8 cellular contexts compared by ENCODE assay signal in the genomic region with DNA sequence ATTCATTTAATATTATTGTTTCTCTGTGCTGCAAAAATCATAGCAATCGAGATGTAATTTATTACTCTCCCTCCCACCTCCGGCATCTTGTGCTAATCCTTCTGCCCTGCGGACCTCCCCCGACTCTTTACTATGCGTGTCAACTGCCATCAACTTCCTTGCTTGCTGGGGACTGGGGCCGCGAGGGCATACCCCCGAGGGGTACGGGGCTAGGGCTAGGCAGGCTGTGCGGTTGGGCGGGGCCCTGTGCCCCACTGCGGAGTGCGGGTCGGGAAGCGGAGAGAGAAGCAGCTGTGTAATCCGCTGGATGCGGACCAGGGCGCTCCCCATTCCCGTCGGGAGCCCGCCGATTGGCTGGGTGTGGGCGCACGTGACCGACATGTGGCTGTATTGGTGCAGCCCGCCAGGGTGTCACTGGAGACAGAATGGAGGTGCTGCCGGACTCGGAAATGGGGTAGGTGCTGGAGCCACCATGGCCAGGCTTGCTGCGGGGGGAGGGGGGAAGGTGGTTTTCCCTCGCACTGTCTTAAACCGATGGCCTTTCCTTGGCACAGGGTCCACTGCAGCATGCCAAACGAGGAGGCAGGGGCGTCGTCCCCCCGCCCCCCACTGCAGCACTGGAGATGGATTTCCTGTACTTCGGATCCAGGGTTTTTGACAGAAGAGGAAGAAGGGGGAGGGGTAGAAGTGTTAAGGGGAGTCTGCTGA. TPM values are rescaled to one million over a fixed set of nuclear protein-coding genes. Genes with fewer than 3 reads are reported as not detected.
DNase-seq lines count a peak whose midpoint lies in the region; TF ChIP-seq lines count a peak whose summit lies in the region.

A gene (plus strand): TSS at position 414 of the 708 bp plus-strand sequence. CDS start 17,006 bp downstream, outside the sequence.

- DNase-seq in COR-L47 (lab: John Stamatoyannopoulos, UW) (peak; percentile 88), GM20000 (ENCODE audit: low spot score) (peak; percentile 86), HS-27A (ENCODE audit: low read depth) (peak; percentile 23), OCI-LY7 (ENCODE audit: low spot score) (peak; percentile 88), activated T-cell treated with anti-CD3 and anti-CD28 coated beads for 1 hour (ENCODE audit: low read depth) (peak; percentile 53), epithelial cell of esophagus (ENCODE audit: low read depth) (peak; percentile 92), middle frontal gyrus (ENCODE audit: extremely low spot score, low spot score) (peak; percentile 93)
- DNase-seq in stimulated activated CD8-positive, alpha-beta memory T cell treated with anti-CD3 and anti-CD28 coated beads, Interleukin-15, amount 100 ng/mL, for 48 hours (ENCODE audit: low read depth in 2 of 2) = peak; percentile 77

- CTCF ChIA-PET in OCI-LY7 (lab: Charles Lee; ENCODE audit: unreplicated experiment) = no interaction called here

- H3K4me3 ChIP-seq in OCI-LY7 (ENCODE audit: low read depth, low read length, poor library complexity, severe bottlenecking) (peak within 1 kb of the TSS; percentile 85), epithelial cell of esophagus (ENCODE audit: low read length) (peak within 1 kb of the TSS; percentile 86)

- H3K9me3 ChIP-seq in OCI-LY7 (ENCODE audit: low read length) = no peaks in the 10 kb centered on the region

- H3K79me2 ChIP-seq in OCI-LY7 (ENCODE audit: insufficient read depth, low read depth, low read length) = peaks cover 44% of the 10 kb centered on the region

- H3K27ac ChIP-seq in OCI-LY7 (ENCODE audit: low read depth, low read length, poor library complexity, severe bottlenecking) = peak within 1 kb of the TSS; percentile 37

- H3K36me3 ChIP-seq in OCI-LY7 (ENCODE audit: insufficient read depth, low read length) = no peaks in the 10 kb centered on the region; the same call in 1 of the 2 replicates

- H3K4me1 ChIP-seq in OCI-LY7 (ENCODE audit: insufficient read depth, low read length, poor library complexity, severe bottlenecking) = peaks cover 18% of the 10 kb centered on the region

- TF ChIP-seq CTCF in GM20000 (IDR thresholded peaks at IDR 0.05; ENCODE audit: extremely low read depth, missing control alignments) (no peak), OCI-LY7 (conservative IDR thresholded peaks at IDR 0.05; ENCODE audit: low read length) (no peak), epithelial cell of esophagus (IDR thresholded peaks at IDR 0.05; ENCODE audit: insufficient read depth, low read depth, low read length, missing control alignments) (no peak)

- no peaks in the 10 kb centered on the region for H3K9me2 ChIP-seq in OCI-LY7 (ENCODE audit: insufficient read depth, low read length)

- intact Hi-C loops in OCI-LY7 (cut with micrococcal nuclease; ENCODE audit: unreplicated experiment) = loop anchor here (2.0 kb wide), 1 partner anchor 31 kb away; no protein-coding TSS in a partner anchor

- POLR2A ChIA-PET in OCI-LY7 (lab: Charles Lee) = interaction anchor here (0.6 to 5.7 kb wide), 12 partner anchors 10 to 129 kb away, joined by 3 to 38 read pairs (median 5); no protein-coding TSS in a partner anchor

- peak within 1 kb of the TSS; percentile 89 for H3K4me2 ChIP-seq in OCI-LY7 (ENCODE audit: low read length)

- BruUV-seq in OCI-LY7 (replicated peaks; lab: Mats Ljungman, UMichigan) = no TSS peak

- peak within 1 kb of the TSS; percentile 95 for H2AFZ ChIP-seq in OCI-LY7 (ENCODE audit: low read length)

- 0 out of 2 replicates have a peak, but pooled peaks cover 4% of the 10 kb centered on the region for H4K20me1 ChIP-seq in OCI-LY7 (ENCODE audit: insufficient read depth, low read length)

RNA-seq across cellular contexts. Expression of the gene that starts here (rescaled TPM):
- 33.1 and 41.4 TPM in 2 replicates for total RNA-seq in OCI-LY7 (2014; rRNA removed; shearing (Covaris generic))
- 34.8 and 35.9 TPM in 2 replicates for total RNA-seq in OCI-LY7 (2022)

Comparison
In these comparisons a context has a peak if more than half of its experiments do, and no peak if none do; other contexts are left out.
1. Peak in every context shown above with its lines: DNase-seq, H3K4me3 ChIP-seq and H3K27ac ChIP-seq.
2. DNase-seq: peak in every context shown above with its lines; median percentile 93 in middle frontal gyrus; 92 in epithelial cell of esophagus; 88 in COR-L47; 88 in OCI-LY7; 86 in GM20000; 77 in stimulated activated CD8-positive, alpha-beta memory T cell treated with anti-CD3 and anti-CD28 coated beads, Interleukin-15, amount 100 ng/mL, for 48 hours; 53 in activated T-cell treated with anti-CD3 and anti-CD28 coated beads for 1 hour; 23 in HS-27A.